24 cellular contexts compared by ENCODE assay signal in the genomic region with DNA sequence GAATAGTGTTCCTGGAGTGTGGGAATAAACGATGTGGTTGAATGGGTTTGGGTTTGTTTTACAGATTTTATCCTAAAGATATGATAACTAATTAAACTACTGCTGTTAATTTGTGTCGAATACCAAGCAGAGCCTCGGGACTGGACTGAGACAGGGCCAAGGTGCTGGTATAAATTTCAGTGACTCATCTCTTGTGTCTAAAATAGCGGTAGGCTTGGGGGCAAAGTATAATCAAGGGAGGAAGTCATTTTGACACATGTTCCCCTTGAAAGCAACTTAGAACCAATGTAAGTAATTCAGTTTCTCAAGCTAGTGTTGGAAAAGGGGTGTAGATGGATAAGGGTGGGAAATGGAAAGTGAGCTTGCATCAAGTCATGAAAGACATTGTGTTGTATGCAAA.
"Had no signal": no experiment of that assay in that cellular context is flagged by ENCODE, and none has a peak within 500 bp of the region (broad histone marks: within the 10 kb centered on the region; RNA-seq: fewer than 3 reads in every experiment).

No MANE protein-coding gene starts in this region.

- ATAC-seq: activated CD4-positive, CD25-positive, alpha-beta regulatory T cell treated with anti-CD3 and anti-CD28 coated beads, Interleukin-2, amount 50 U/mL, for 24 hours; activated CD8-positive, alpha-beta T cell treated with anti-CD3 and anti-CD28 coated beads, Interleukin-2, amount 10 ng/mL, durations not matched to agents 7 days and 5 days; left ventricle myocardium superior; right lobe of liver; stimulated activated effector memory CD8-positive, alpha-beta T cell treated with anti-CD3 and anti-CD28 coated beads, Interleukin-12 subunit alpha, Interleukin-12 subunit beta, amount 100 ng/mL, for 72 hours had no signal

- H3K27ac Mint-ChIP-seq: activated CD4-positive, alpha-beta T cell treated with anti-CD3 and anti-CD28 coated beads, Interleukin-2, amount 10 ng/mL, durations not matched to agents 7 days and 5 days; activated CD8-positive, alpha-beta T cell treated with anti-CD3 and anti-CD28 coated beads, Interleukin-2, amount 10 ng/mL, durations not matched to agents 7 days and 5 days; activated T-cell treated with anti-CD3 and anti-CD28 coated beads, Interleukin-2, amount 50 U/mL, for 24 hours; activated T-helper 2 cell treated with anti-CD3 and anti-CD28 coated beads, Interferon-gamma antibody, Interleukin-2, Interleukin-4, amounts not matched to agents 10 μg/mL and 5 μg/mL and 100 μg/mL, durations not matched to agents 14 hours and 24 hours and 36 hours; brain; immature natural killer cell; naive B cell; stimulated activated effector memory CD8-positive, alpha-beta T cell treated with anti-CD3 and anti-CD28 coated beads, Interleukin-12 subunit alpha, Interleukin-12 subunit beta, amount 100 ng/mL, for 72 hours; type B pancreatic cell had no signal

- H3K4me1 ChIP-seq: colonic mucosa, right lobe of liver had no signal

- H3K9me3 ChIP-seq: colonic mucosa, heart left ventricle, ovary, right lobe of liver, stomach had no signal

- H3K36me3 ChIP-seq: colonic mucosa, heart left ventricle, ovary, right lobe of liver, stomach had no signal

- DNase-seq: activated CD4-positive, alpha-beta T cell treated with anti-CD3 and anti-CD28 coated beads, Interleukin-2, amount 10 ng/mL, durations not matched to agents 7 days and 5 days; activated CD8-positive, alpha-beta T cell treated with anti-CD3 and anti-CD28 coated beads, Interleukin-2, amount 10 ng/mL, durations not matched to agents 7 days and 5 days; activated naive CD4-positive, alpha-beta T cell treated with Interleukin-2 at 50 U/mL for 16 hours; activated T-cell treated with anti-CD3 and anti-CD28 coated beads, Interleukin-2, amount 50 U/mL, for 24 hours; central memory CD4-positive, alpha-beta T cell; colonic mucosa; erythroblast; heart left ventricle; immature natural killer cell; kidney glomerular epithelial cell; left ventricle myocardium superior; naive B cell; ovary; right lobe of liver; stimulated activated CD4-positive, alpha-beta T cell treated with anti-CD3 and anti-CD28 coated beads, Interleukin-4, amount 100 ng/mL, for 24 hours; stomach; T-helper 1 cell; T-helper 9 cell had no signal

- H3K27ac ChIP-seq: colonic mucosa, heart left ventricle, ovary, right lobe of liver, stomach had no signal

- H3K9me3 Mint-ChIP-seq: activated CD4-positive, alpha-beta T cell treated with anti-CD3 and anti-CD28 coated beads, Interleukin-2, amount 10 ng/mL, durations not matched to agents 7 days and 5 days; activated T-cell treated with anti-CD3 and anti-CD28 coated beads, Interleukin-2, amount 50 U/mL, for 24 hours; brain; naive B cell; type B pancreatic cell had no signal

- H3K36me3 Mint-ChIP-seq: brain; immature natural killer cell; naive B cell; stimulated activated effector memory CD8-positive, alpha-beta T cell treated with anti-CD3 and anti-CD28 coated beads, Interleukin-12 subunit alpha, Interleukin-12 subunit beta, amount 100 ng/mL, for 72 hours; type B pancreatic cell had no signal

- H3K4me3 ChIP-seq: colonic mucosa, heart left ventricle, ovary, right lobe of liver, smooth muscle cell, stomach had no signal

- H3K27me3 ChIP-seq: colonic mucosa, heart left ventricle, ovary, right lobe of liver, stomach had no signal
